In the genomic region with DNA sequence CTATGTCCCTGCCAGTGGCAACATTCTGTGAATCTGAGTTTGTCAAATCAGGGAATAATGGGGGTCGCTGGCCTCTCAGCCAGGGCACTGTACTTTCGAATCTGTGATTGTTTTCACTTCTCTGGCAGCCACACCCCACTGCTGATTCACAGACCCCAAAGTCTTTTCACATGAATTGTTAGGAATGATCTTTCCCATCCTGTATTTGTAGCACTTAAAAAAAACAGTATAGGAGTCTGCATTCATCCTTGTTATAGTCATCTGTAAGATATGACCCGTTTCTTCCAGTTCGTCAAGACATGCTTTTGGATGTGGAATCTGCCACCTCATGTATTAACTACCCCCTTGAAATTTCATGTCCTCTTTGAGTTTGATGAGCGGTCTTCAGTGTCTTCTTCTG, we compare ENCODE assay signal across 9 cellular contexts. TPM values are rescaled to one million over a fixed set of nuclear protein-coding genes. Genes with fewer than 3 reads are reported as not detected.
DNase-seq lines count a peak whose midpoint lies in the region; ATAC-seq and TF ChIP-seq lines count a peak whose summit lies in the region.
"Had no signal": no experiment of that assay in that cellular context is flagged by ENCODE, and none has a peak within 500 bp of the region (broad histone marks: within the 10 kb centered on the region; RNA-seq: fewer than 3 reads in every experiment).

No MANE protein-coding gene starts in this region.

- TF ChIP-seq CTCF in GM12865 (IDR thresholded peaks at IDR 0.05; ENCODE audit: insufficient read depth, low read depth, low read length, missing control alignments) (no peak), fibroblast of pulmonary artery (IDR thresholded peaks at IDR 0.05; ENCODE audit: low read length, missing control alignments) (no peak), retinal pigment epithelial cell (conservative IDR thresholded peaks at IDR 0.05; ENCODE audit: low read depth, low read length) (no peak)

- no peaks in the 10 kb centered on the region for H3K27me3 Mint-ChIP-seq in T-cell

- H3K4me3 Mint-ChIP-seq in T-cell: peak overlapping the region; percentile 96 to 99 (median 99)

- no peaks in the 10 kb centered on the region for H3K9me3 Mint-ChIP-seq in T-cell

- H3K4me1 Mint-ChIP-seq in T-cell: peaks cover 66 to 77% (median 72%) of the 10 kb centered on the region in 3 donors

- ATAC-seq in T-cell (replicated peaks in 1 of 4): no peak
- ATAC-seq in GM18520 (IDR thresholded peaks at IDR 0.05; ENCODE audit: unreplicated experiment): no peak
- ATAC-seq in GM21390 (IDR thresholded peaks at IDR 0.05; ENCODE audit: unreplicated experiment): no peak
- ATAC-seq in GM18519 (IDR thresholded peaks at IDR 0.05; ENCODE audit: low FRiP score, unreplicated experiment): no peak

- peak overlapping the region; percentile 98 to 100 for H3K27ac Mint-ChIP-seq in T-cell

- DNase-seq in GM12865 (ENCODE audit: low read depth): no peak
- DNase-seq in T-cell: no peak
- DNase-seq in fibroblast of pulmonary artery (ENCODE audit: low read depth): no peak
- DNase-seq in retinal pigment epithelial cell (ENCODE audit: low read depth): no peak
- DNase-seq in anterior cingulate cortex (lab: John Stamatoyannopoulos, UW): no peak
- DNase-seq: activated gamma-delta T cell had no signal

- POLR2A ChIA-PET in T-cell (lab: Charles Lee): interaction anchor here (1.0 to 1.5 kb wide), 2 partner anchors 60 to 263 kb away, joined by 3 to 4 read pairs; a partner anchor contains a TSS

- CTCF ChIA-PET in T-cell (lab: Charles Lee): no interaction called here

- peaks cover 27% of the 10 kb centered on the region for H3K36me3 Mint-ChIP-seq in T-cell

- H3K4me3 ChIP-seq in GM12865 (ENCODE audit: low read depth, low read length): peak overlapping the region; percentile 91
- H3K4me3 ChIP-seq in fibroblast of pulmonary artery (replicated peaks; ENCODE audit: low read depth, low read length): peak overlapping the region; percentile 91
- peak overlapping the region; percentile 93 for H3K4me3 ChIP-seq in retinal pigment epithelial cell (ENCODE audit: low read length)

RNA-seq across cellular contexts. Expression of a gene that starts 0.9 kb away (rescaled TPM):
- total RNA-seq in T-cell: 100 to 1,000 TPM in 3 of 5 donors, 10 to 100 TPM in 2; 89.8 to 124 (median 111) TPM
